In genomic region chr2:240129731-240130392, GRCh38 we compare ENCODE assay signal across 34 cellular contexts. TPM values are rescaled to one million over a fixed set of nuclear protein-coding genes. Genes with fewer than 3 reads are reported as not detected.
A peak's percentile ranks its signal among the peaks of the same experiment; 100 is the strongest.
DNase-seq lines count a peak whose midpoint lies in the region; ATAC-seq and TF ChIP-seq lines count a peak whose summit lies in the region.
"Had no signal": no experiment of that assay in that cellular context is flagged by ENCODE, and none has a peak within 500 bp of the region (broad histone marks: within the 10 kb centered on the region; RNA-seq: fewer than 3 reads in every experiment).

No MANE protein-coding gene starts in this region.

- no peak overlapping the region for H3K27ac Mint-ChIP-seq in activated T-cell treated with anti-CD3 and anti-CD28 coated beads, Interleukin-2, amount 50 U/mL, for 24 hours
- H3K27ac Mint-ChIP-seq: CD4-positive, alpha-beta T cell; mesothelial cell of epicardium had no signal

- WGBS in psoas muscle, 3 donors = 93 to 96% (median 95%) methylated on average over 22 of the region's 22 CpGs

- H3K4me1 ChIP-seq in DND-41 (ENCODE audit: insufficient read depth, low read length) (peaks cover 8% of the 10 kb centered on the region), psoas muscle (peaks cover 19% of the 10 kb centered on the region)

- no peak overlapping the region for H3K4me2 ChIP-seq in DND-41 (ENCODE audit: insufficient read depth, low read length)

- no peaks in the 10 kb centered on the region for H3K9me3 ChIP-seq in DND-41 (ENCODE audit: insufficient read depth, low read length, severe bottlenecking)
- no peaks in the 10 kb centered on the region for H3K9me3 ChIP-seq in psoas muscle
- H3K9me3 ChIP-seq: left ventricle myocardium inferior, testis, uterus had no signal

- no peak for TF ChIP-seq CTCF in DND-41 (IDR thresholded peaks at IDR 0.05; ENCODE audit: borderline replicate concordance, extremely low read depth, low read length, poor library complexity, severe bottlenecking)
- no peak for TF ChIP-seq CTCF in coronary artery (IDR thresholded peaks at IDR 0.05)
- no peak for TF ChIP-seq CTCF in psoas muscle (IDR thresholded peaks at IDR 0.05)

- intact Hi-C loops in psoas muscle (cut with DNase I) = loop anchor here in 1 of 2 donors (10.0 kb wide), 1 partner anchor 195 kb away; no protein-coding TSS in a partner anchor

- H3K27me3 Mint-ChIP-seq in activated T-cell treated with anti-CD3 and anti-CD28 coated beads, Interleukin-2, amount 50 U/mL, for 24 hours = no peaks in the 10 kb centered on the region
- H3K27me3 Mint-ChIP-seq: CD4-positive, alpha-beta T cell; naive B cell had no signal

- no peak overlapping the region for H3K4me3 ChIP-seq in DND-41 (ENCODE audit: low read depth in 1 of 2, low read length in 2 of 2)
- H3K4me3 ChIP-seq in coronary artery = no peak overlapping the region
- no peak overlapping the region for H3K4me3 ChIP-seq in psoas muscle
- H3K4me3 ChIP-seq: cardiac muscle cell, GM23248, left ventricle myocardium inferior, testis, uterus had no signal

- peak; percentile 22 for DNase-seq in activated T-cell treated with anti-CD3 and anti-CD28 coated beads, Interleukin-2, amount 50 U/mL, for 24 hours
- DNase-seq in activated T-cell treated with anti-CD3 and anti-CD28 coated beads for 4 hours = no peak
- DNase-seq in DND-41 = peak; percentile 3
- peak; percentile 36 for DNase-seq in coronary artery (ENCODE audit: low spot score)
- DNase-seq in psoas muscle = peak in 1 of 2 donors; percentile 36
- DNase-seq in superior temporal gyrus (ENCODE audit: extremely low spot score) = no peak
- DNase-seq: AML-193; CD4-positive, alpha-beta T cell; cortex of kidney; GM23248; IMR-90; islet precursor cell; left ventricle myocardium inferior; MV-4-11; naive B cell; NCI-H1436 treated with DMSO at 0.1 percent for 48 hours; NCI-H2081 treated with DMSO at 0.1 percent for 48 hours; NCI-H226; NCI-H69; SIG-M5; stimulated activated naive CD4-positive, alpha-beta T cell treated with Interleukin-2 at 50 U/mL for 16 hours; testis; uterus had no signal

- H3K4me3 Mint-ChIP-seq in activated T-cell treated with anti-CD3 and anti-CD28 coated beads, Interleukin-2, amount 50 U/mL, for 24 hours = no peak overlapping the region
- H3K4me3 Mint-ChIP-seq: CD4-positive, alpha-beta T cell; mesothelial cell of epicardium; naive B cell had no signal

- H3K36me3 ChIP-seq in DND-41 (ENCODE audit: insufficient read depth, low read length) (peaks cover 71% of the 10 kb centered on the region), psoas muscle (ENCODE audit: insufficient read depth in 1 of 2, low read depth in 1 of 2) (peaks cover 7 to 67% of the 10 kb centered on the region in 2 donors)
- H3K36me3 ChIP-seq: uterus had no signal

- ATAC-seq in DND-41 (ENCODE audit: insufficient read depth, low read depth) = no peak
- no peak for ATAC-seq in psoas muscle
- no peak for ATAC-seq in HG02938 (IDR thresholded peaks at IDR 0.05; ENCODE audit: unreplicated experiment)
- no peak for ATAC-seq in GM18909 (IDR thresholded peaks at IDR 0.05; ENCODE audit: poor library complexity, unreplicated experiment)

- H3K9me3 Mint-ChIP-seq in activated T-cell treated with anti-CD3 and anti-CD28 coated beads, Interleukin-2, amount 50 U/mL, for 24 hours = no peaks in the 10 kb centered on the region
- H3K9me3 Mint-ChIP-seq: mesothelial cell of epicardium, naive B cell had no signal

- H3K36me3 Mint-ChIP-seq in activated T-cell treated with anti-CD3 and anti-CD28 coated beads, Interleukin-2, amount 50 U/mL, for 24 hours (ENCODE audit: low read depth) = peaks cover 91% of the 10 kb centered on the region

- H3K27me3 ChIP-seq in DND-41 (ENCODE audit: insufficient read depth, low read length, poor library complexity) = no peaks in the 10 kb centered on the region
- H3K27me3 ChIP-seq in psoas muscle (ENCODE audit: insufficient read depth in 3 of 3, low read length in 2 of 3) = no peaks in the 10 kb centered on the region
- H3K27me3 ChIP-seq: cardiac muscle cell, testis, uterus had no signal

- peaks cover 7% of the 10 kb centered on the region; the same call in 1 of the 2 replicates for H4K20me1 ChIP-seq in DND-41 (ENCODE audit: insufficient read depth, low read length)

- H2AFZ ChIP-seq in DND-41 (ENCODE audit: low read depth, low read length) = no peak overlapping the region
- H2AFZ ChIP-seq: GM23248 had no signal

- peaks cover 14% of the 10 kb centered on the region for H3K4me1 Mint-ChIP-seq in activated T-cell treated with anti-CD3 and anti-CD28 coated beads, Interleukin-2, amount 50 U/mL, for 24 hours (ENCODE audit: low read depth)

- H3K27ac ChIP-seq in DND-41 (ENCODE audit: low read length) = no peak overlapping the region
- H3K27ac ChIP-seq in coronary artery = no peak overlapping the region
- H3K27ac ChIP-seq in psoas muscle = peak overlapping the region; percentile 82
- H3K27ac ChIP-seq: cardiac muscle cell, GM23248, left ventricle myocardium inferior, testis, uterus had no signal

- peaks cover 17% of the 10 kb centered on the region for H3K79me2 ChIP-seq in DND-41 (ENCODE audit: insufficient read depth, low read length)

- no peak overlapping the region for H3K9ac ChIP-seq in DND-41 (ENCODE audit: low read depth, low read length)
- H3K9ac ChIP-seq: GM23248 had no signal

RNA-seq across cellular contexts. Expression of gene COPS9, which starts 6.2 kb away (rescaled TPM):
- total RNA-seq in psoas muscle = 100 to 1,000 TPM; 136 to 214 (median 158) TPM
- polyA plus RNA-seq in psoas muscle = 100 to 1,000 TPM; 345 to 597 (median 427) TPM

RNA-seq across cellular contexts. Expression of gene OTOS, which starts 10.6 kb away (rescaled TPM):
- total RNA-seq in psoas muscle = not detected
- under 1 TPM in 1 of 3 donors, not detected in 2; 0.20 TPM for polyA plus RNA-seq in psoas muscle
- total RNA-seq: A673; astrocyte; cardiac muscle cell; CD4-positive, alpha-beta T cell; fibroblast of villous mesenchyme; GM23248; IMR-90; left ventricle myocardium inferior; mesothelial cell of epicardium; pulmonary artery endothelial cell; skeletal muscle tissue; T-helper 2 cell treated with Interferon-gamma antibody and Interleukin-4, amounts not matched to agents 100 ng/mL and 5 ng/mL, for 36 hours; uterus had no signal
- polyA plus RNA-seq: cardiac muscle cell, esophagus, GM23248 had no signal

Comparison
In these comparisons a context has a peak if more than half of its experiments do, and no peak if none do; other contexts are left out.
1. DNase-seq: peak in activated T-cell treated with anti-CD3 and anti-CD28 coated beads, Interleukin-2, amount 50 U/mL, for 24 hours (single experiment), DND-41 (single experiment) and coronary artery (single experiment); none in activated T-cell treated with anti-CD3 and anti-CD28 coated beads for 4 hours (single experiment) and superior temporal gyrus (single experiment).